ENCODE assay signal across 8 cellular contexts in genomic region chr14:70027785-70028428, GRCh38.
A peak's percentile ranks its signal among the peaks of the same experiment; 100 is the strongest.
DNase-seq lines count a peak whose midpoint lies in the region; ATAC-seq and TF ChIP-seq lines count a peak whose summit lies in the region.

No MANE protein-coding gene starts in this region.

- H3K36me3 ChIP-seq in Panc1 (ENCODE audit: control insufficient read depth, insufficient read depth, low read length) (no peaks in the 10 kb centered on the region), aorta (ENCODE audit: control insufficient read depth in 1 of 2, insufficient read depth in 2 of 2, low read length in 1 of 2) (no peaks in the 10 kb centered on the region)

- no peaks in the 10 kb centered on the region for H3K27me3 Mint-ChIP-seq in Calu3 (ENCODE audit: unreplicated experiment)

- no peak overlapping the region for H3K27ac Mint-ChIP-seq in Calu3 (ENCODE audit: unreplicated experiment)

- H3K27me3 ChIP-seq in Panc1 (ENCODE audit: control insufficient read depth, insufficient read depth, low read length) (no peaks in the 10 kb centered on the region; the same call in 1 of the 2 replicates), aorta (ENCODE audit: control insufficient read depth in 1 of 2, insufficient read depth in 2 of 2, low read length in 1 of 2) (no peaks in the 10 kb centered on the region)

- H3K27ac ChIP-seq in Panc1 (ENCODE audit: low read length) (no peak overlapping the region), aorta (ENCODE audit: low read depth in 1 of 2, low read length in 2 of 2) (no peak overlapping the region)

- H3K4me1 ChIP-seq in Panc1 (ENCODE audit: control insufficient read depth, insufficient read depth, low read length) (no peaks in the 10 kb centered on the region), aorta (ENCODE audit: control insufficient read depth in 1 of 2, insufficient read depth in 2 of 2, low read length in 2 of 2) (no peaks in the 10 kb centered on the region)

- ATAC-seq in HG02678 (IDR thresholded peaks at IDR 0.05; ENCODE audit: unreplicated experiment) (peak; percentile 49), Panc1 (peak; percentile 90), aorta (ENCODE audit: low FRiP score) (peak; percentile 74)

- in situ Hi-C loops in Panc1 (cut with HindIII; ENCODE audit: low pct_unique_long_range_greater_than_20kb, low sequenced_read_pairs), result no loop called here

- CTCF ChIA-PET in Calu3 (lab: Charles Lee), result interaction anchor here (0.6 to 2.7 kb wide), 12 partner anchors 46 to 297 kb away, joined by 3 to 42 read pairs (median 4); partner anchors contain the start of gene SMOC1
- CTCF ChIA-PET in Panc1 (lab: Charles Lee), result interaction anchor here (0.6 to 1.5 kb wide), 6 partner anchors 14 to 380 kb away, joined by 3 to 15 read pairs (median 4); no protein-coding TSS in a partner anchor

- intact Hi-C loops in Calu3 (cut with micrococcal nuclease; ENCODE audit: unreplicated experiment) (loop anchor here (1.0 to 5.0 kb wide), 3 partner anchors 151 to 296 kb away; no protein-coding TSS in a partner anchor), Panc1 (cut with micrococcal nuclease; ENCODE audit: unreplicated experiment) (loop anchor here (1.0 to 5.0 kb wide), 2 partner anchors 210 to 296 kb away; no protein-coding TSS in a partner anchor), head of caudate nucleus (cut with DNase I) (loop anchor here (5.0 kb wide), 2 partner anchors 151 to 211 kb away; partner anchors contain the start of gene SMOC1), posterior vena cava (cut with DNase I) (loop anchor here (2.0 to 5.0 kb wide), 2 partner anchors 209 to 211 kb away; no protein-coding TSS in a partner anchor), aorta (cut with DNase I) (loop anchor here (1.0 to 2.0 kb wide), 2 partner anchors 209 to 210 kb away; no protein-coding TSS in a partner anchor)

- POLR2A ChIA-PET in Panc1 (lab: Charles Lee), result no interaction called here

- 31 to 32% methylated on average over 17 of the region's 17 CpGs for WGBS in aorta, 2 donors

- no TSS peak for BruUV-seq in Calu3 (replicated peaks; lab: Mats Ljungman, UMichigan)
- no TSS peak for BruUV-seq in Panc1 (replicated peaks; lab: Mats Ljungman, UMichigan)

- no peaks in the 10 kb centered on the region for H3K9me3 ChIP-seq in Panc1 (ENCODE audit: control insufficient read depth, insufficient read depth, low read depth, low read length)
- no peaks in the 10 kb centered on the region for H3K9me3 ChIP-seq in aorta (ENCODE audit: control insufficient read depth, low read length)

- no peaks in the 10 kb centered on the region for H3K36me3 Mint-ChIP-seq in Calu3 (ENCODE audit: insufficient read depth, unreplicated experiment)

- no peaks in the 10 kb centered on the region for H3K9me3 Mint-ChIP-seq in Calu3 (ENCODE audit: low read depth, unreplicated experiment)

- H3K4me3 ChIP-seq in Panc1 (ENCODE audit: low read depth in 2 of 2, low read length in 2 of 2) (no peak overlapping the region), aorta (ENCODE audit: low read length in 2 of 2) (no peak overlapping the region)

- H3K4me1 Mint-ChIP-seq in Calu3 (ENCODE audit: low read depth, unreplicated experiment), result no peaks in the 10 kb centered on the region

- DNase-seq in Calu3 (peak; percentile 87), Panc1 (ENCODE audit: low read depth, low spot score) (peak; percentile 17), head of caudate nucleus (peak; percentile 53 to 95 (median 84)), posterior vena cava (ENCODE audit: low spot score) (peak; percentile 94), aorta (peak; percentile 77 to 93), AML-193 (lab: John Stamatoyannopoulos, UW) (no peak)
- DNase-seq in activated gamma-delta T cell treated with anti-CD3 and anti-CD28 coated beads, Interleukin-2, amount 50 U/mL, for 16 hours (ENCODE audit: low read depth), result peak; percentile 37

- H3K4me3 Mint-ChIP-seq in Calu3 (ENCODE audit: low read depth, unreplicated experiment), result no peak overlapping the region

- TF ChIP-seq CTCF in Calu3 (IDR thresholded peaks at IDR 0.05; ENCODE audit: unreplicated experiment) (peak; percentile 88), Panc1 (IDR thresholded peaks at IDR 0.05) (peak; percentile 83)

Comparison
In these comparisons a context has a peak if more than half of its experiments do, and no peak if none do; other contexts are left out.
1. DNase-seq: peak in Calu3 (single experiment), Panc1 (single experiment), activated gamma-delta T cell treated with anti-CD3 and anti-CD28 coated beads, Interleukin-2, amount 50 U/mL, for 16 hours (single experiment), head of caudate nucleus (42 of 42), posterior vena cava (single experiment) and aorta (2 of 2); none in AML-193 (0 of 2).
2. Peak in every context shown above with its lines, with median percentiles within 50 percentile points of each other: ATAC-seq.